In the genomic region with DNA sequence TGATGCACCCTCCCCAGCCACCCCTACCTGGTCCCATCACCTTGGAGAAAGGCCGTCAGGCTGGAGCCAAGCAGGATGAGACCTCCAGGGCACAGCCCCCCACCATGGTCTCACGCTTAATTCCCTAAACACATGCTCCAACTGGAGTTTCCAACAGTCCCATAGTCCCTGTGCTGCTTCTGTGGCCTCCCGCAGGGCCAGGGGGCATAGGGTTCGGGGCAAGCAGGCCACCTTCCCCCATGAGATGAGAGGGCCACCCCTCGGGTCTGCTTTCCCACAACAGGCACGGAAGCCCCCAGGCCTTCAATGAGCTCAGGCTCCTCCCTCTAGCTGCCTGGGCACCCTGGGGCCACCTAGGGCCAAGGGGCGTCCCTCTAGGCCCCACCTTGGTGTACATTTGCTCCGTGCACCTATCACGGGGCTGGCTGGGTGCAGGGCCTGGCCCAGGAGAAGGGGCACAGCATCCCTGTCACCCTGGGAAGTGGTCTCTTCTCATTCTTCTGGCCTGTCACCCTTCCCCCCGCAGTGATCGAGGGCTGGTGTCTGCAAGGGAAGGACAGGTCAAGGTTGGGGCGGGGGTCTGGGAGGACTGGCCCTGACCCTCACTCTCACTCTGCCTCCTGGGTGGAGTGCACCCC, we compare ENCODE assay signal across 10 cellular contexts. TPM values are rescaled to one million over a fixed set of nuclear protein-coding genes. Genes with fewer than 3 reads are reported as not detected.
"Had no signal": no experiment of that assay in that cellular context is flagged by ENCODE, and none has a peak within 500 bp of the region (broad histone marks: within the 10 kb centered on the region; RNA-seq: fewer than 3 reads in every experiment).

No MANE protein-coding gene starts in this region.

- H3K4me1 Mint-ChIP-seq: activated naive CD8-positive, alpha-beta T cell treated with anti-CD3 and anti-CD28 coated beads for 36 hours had no signal

- H3K9me3 Mint-ChIP-seq: activated naive CD8-positive, alpha-beta T cell treated with anti-CD3 and anti-CD28 coated beads for 36 hours had no signal

- H3K36me3 Mint-ChIP-seq: activated naive CD8-positive, alpha-beta T cell treated with anti-CD3 and anti-CD28 coated beads for 36 hours had no signal

- H3K4me3 Mint-ChIP-seq: activated naive CD8-positive, alpha-beta T cell treated with anti-CD3 and anti-CD28 coated beads for 36 hours had no signal

- ATAC-seq: esophagus mucosa, left lung had no signal

- H3K27ac Mint-ChIP-seq: activated naive CD8-positive, alpha-beta T cell treated with anti-CD3 and anti-CD28 coated beads for 36 hours had no signal

- DNase-seq: activated CD4-positive, alpha-beta T cell treated with anti-CD3 and anti-CD28 coated beads, Interleukin-2, amount 50 U/mL, for 4 hours; activated CD4-positive, CD25-positive, alpha-beta regulatory T cell treated with anti-CD3 and anti-CD28 coated beads, Interleukin-2, amount 50 U/mL, for 72 hours; activated gamma-delta T cell; activated naive CD8-positive, alpha-beta T cell treated with anti-CD3 and anti-CD28 coated beads for 36 hours; activated T-cell treated with anti-CD3 and anti-CD28 coated beads, Interleukin-2, amount 50 U/mL, for 1 hour; transverse colon had no signal

- H3K27me3 Mint-ChIP-seq: activated naive CD8-positive, alpha-beta T cell treated with anti-CD3 and anti-CD28 coated beads for 36 hours had no signal

RNA-seq across cellular contexts. Expression of a gene that starts 52.5 kb away (rescaled TPM):
- total RNA-seq: myocyte, subcutaneous adipose tissue, transverse colon had no signal
